ENCODE assay signal across 19 cellular contexts in genomic region chr16:27823438-27823820, GRCh38.
"Had no signal": no experiment of that assay in that cellular context is flagged by ENCODE, and none has a peak within 500 bp of the region (broad histone marks: within the 10 kb centered on the region; RNA-seq: fewer than 3 reads in every experiment).

No MANE protein-coding gene starts in this region.

- H3K27me3 ChIP-seq: gastrocnemius medialis, pancreas, right lobe of liver, thyroid gland had no signal

- H3K27ac Mint-ChIP-seq: effector memory CD8-positive, alpha-beta T cell; memory B cell; naive thymus-derived CD8-positive, alpha-beta T cell; nephron progenitor cell; stimulated activated effector memory CD8-positive, alpha-beta T cell treated with anti-CD3 and anti-CD28 coated beads, Interleukin-12 subunit alpha, Interleukin-12 subunit beta, amount 100 ng/mL, for 72 hours had no signal

- H3K27ac ChIP-seq: gastrocnemius medialis, pancreas, right lobe of liver, thyroid gland had no signal

- H3K9me3 ChIP-seq: gastrocnemius medialis, pancreas, right lobe of liver, stomach, thyroid gland had no signal

- ATAC-seq: effector memory CD8-positive, alpha-beta T cell; gastrocnemius medialis; left lobe of liver; naive thymus-derived CD8-positive, alpha-beta T cell; right lobe of liver; stimulated activated effector memory CD8-positive, alpha-beta T cell treated with anti-CD3 and anti-CD28 coated beads, Interleukin-12 subunit alpha, Interleukin-12 subunit beta, amount 100 ng/mL, for 72 hours had no signal

- H3K4me3 ChIP-seq: gastrocnemius medialis, lung, pancreas, right lobe of liver, smooth muscle cell, stomach, thyroid gland had no signal

- DNase-seq: cortex of kidney; effector memory CD8-positive, alpha-beta T cell; gastrocnemius medialis; kidney; nephron progenitor cell; nucleus accumbens; right lobe of liver; stimulated activated CD4-positive, alpha-beta T cell treated with anti-CD3 and anti-CD28 coated beads, Interleukin-2, amount 100 ng/mL, for 24 hours; stimulated activated CD4-positive, alpha-beta T cell treated with anti-CD3 and anti-CD28 coated beads, Interleukin-4, amount 100 ng/mL, for 24 hours; stimulated activated naive CD4-positive, alpha-beta T cell treated with Interleukin-2 at 50 U/mL for 16 hours; thyroid gland had no signal

- H3K36me3 ChIP-seq: gastrocnemius medialis, pancreas, right lobe of liver, stomach, thyroid gland had no signal

- H3K4me1 Mint-ChIP-seq: naive thymus-derived CD8-positive, alpha-beta T cell; stimulated activated effector memory CD8-positive, alpha-beta T cell treated with anti-CD3 and anti-CD28 coated beads, Interleukin-12 subunit alpha, Interleukin-12 subunit beta, amount 100 ng/mL, for 72 hours had no signal

- H3K4me2 ChIP-seq: smooth muscle cell had no signal

- H3K4me1 ChIP-seq: gastrocnemius medialis, pancreas, right lobe of liver, thyroid gland had no signal

- H3K9me3 Mint-ChIP-seq: effector memory CD8-positive, alpha-beta T cell; nephron progenitor cell; stimulated activated effector memory CD8-positive, alpha-beta T cell treated with anti-CD3 and anti-CD28 coated beads, Interleukin-12 subunit alpha, Interleukin-12 subunit beta, amount 100 ng/mL, for 72 hours had no signal

- H3K36me3 Mint-ChIP-seq: memory B cell; naive thymus-derived CD8-positive, alpha-beta T cell; stimulated activated effector memory CD8-positive, alpha-beta T cell treated with anti-CD3 and anti-CD28 coated beads, Interleukin-12 subunit alpha, Interleukin-12 subunit beta, amount 100 ng/mL, for 72 hours had no signal

- H3K4me3 Mint-ChIP-seq: effector memory CD8-positive, alpha-beta T cell; memory B cell; naive thymus-derived CD8-positive, alpha-beta T cell; nephron progenitor cell; stimulated activated effector memory CD8-positive, alpha-beta T cell treated with anti-CD3 and anti-CD28 coated beads, Interleukin-12 subunit alpha, Interleukin-12 subunit beta, amount 100 ng/mL, for 72 hours had no signal
